Comparison of ENCODE assay signal across 10 cellular contexts in the genomic region with DNA sequence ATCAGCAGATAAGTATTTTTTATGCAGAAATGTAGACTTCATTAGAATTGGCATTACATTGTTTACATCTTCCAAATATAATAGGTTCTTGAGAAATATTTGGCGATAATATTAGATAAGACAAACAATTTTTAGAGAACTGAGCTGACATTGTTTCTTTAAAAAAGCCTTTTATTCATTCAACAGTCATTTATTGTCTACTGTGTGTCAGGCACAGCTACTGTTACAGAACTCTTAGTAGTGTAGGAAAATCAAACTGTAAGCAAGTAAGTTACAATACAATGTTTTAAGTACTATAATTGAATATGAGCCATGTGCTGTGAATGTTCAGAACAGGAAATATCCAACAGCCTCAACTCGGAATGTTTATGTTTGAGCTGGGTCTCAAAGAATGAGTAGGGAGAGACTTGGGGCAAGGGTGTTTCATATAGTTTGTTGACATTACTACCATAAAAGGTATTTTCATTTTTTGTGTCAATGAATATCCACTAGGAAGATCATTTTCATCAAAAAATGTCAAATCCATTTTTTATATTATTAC.
DNase-seq lines count a peak whose midpoint lies in the region; ATAC-seq and TF ChIP-seq lines count a peak whose summit lies in the region.
"Had no signal": no experiment of that assay in that cellular context is flagged by ENCODE, and none has a peak within 500 bp of the region (broad histone marks: within the 10 kb centered on the region; RNA-seq: fewer than 3 reads in every experiment).

No MANE protein-coding gene starts in this region.

- no peak overlapping the region for H3K4me3 ChIP-seq in AG04449 (ENCODE audit: low read depth, low read length)
- H3K4me3 ChIP-seq in HL-60 (replicated peaks; ENCODE audit: insufficient read depth, low read length): no peak overlapping the region

- no peak for ATAC-seq in HG02885 (IDR thresholded peaks at IDR 0.05; ENCODE audit: poor library complexity, unreplicated experiment)
- no peak for ATAC-seq in GM21723 (IDR thresholded peaks at IDR 0.05; ENCODE audit: unreplicated experiment)
- ATAC-seq in GM18517 (IDR thresholded peaks at IDR 0.05; ENCODE audit: unreplicated experiment): no peak

- TF ChIP-seq CTCF in AG04449 (IDR thresholded peaks at IDR 0.05; ENCODE audit: insufficient read depth, low read length, missing control alignments) (no peak), HL-60 (IDR thresholded peaks at IDR 0.05; ENCODE audit: insufficient read depth, low read length) (no peak)

- peak overlapping the region; percentile 66; the same call in 1 of the 2 replicates for H3K27ac ChIP-seq in HL-60 (replicated peaks)
- peak overlapping the region; percentile 91 for H3K27ac ChIP-seq in angular gyrus (ENCODE audit: low read depth, low read length)

- POLR2A ChIA-PET in AG04449 (lab: Yijun Ruan, JAX): no interaction called here

- peak; percentile 28 for DNase-seq in AG04449 (ENCODE audit: low read depth, low spot score)
- DNase-seq in HL-60 (ENCODE audit: low read depth in 1 of 2, low spot score in 1 of 2): no peak
- peak; percentile 46 for DNase-seq in medulla oblongata (ENCODE audit: extremely low spot score)
- no peak for DNase-seq in glomerular visceral epithelial cell (ENCODE audit: extremely low spot score)
- DNase-seq: DMS 273 treated with DMSO at 0.1 percent for 48 hours, NCI-H1436 had no signal

- CTCF ChIA-PET in AG04449 (lab: Yijun Ruan, JAX): interaction anchor here (2.4 kb wide), 1 partner anchor 113 kb away, joined by 9 read pairs; no protein-coding TSS in a partner anchor

- H3K27me3 ChIP-seq in HL-60 (ENCODE audit: insufficient read depth, poor library complexity, severe bottlenecking): no peaks in the 10 kb centered on the region

Comparison
In these comparisons a context has a peak if more than half of its experiments do, and no peak if none do; other contexts are left out.
1. DNase-seq: peak in AG04449 (single experiment) and medulla oblongata (single experiment); none in HL-60 (0 of 2) and glomerular visceral epithelial cell (single experiment).